Comparison of ENCODE assay signal across 31 cellular contexts in genomic region chr21:43187715-43188114, GRCh38. TPM values are rescaled to one million over a fixed set of nuclear protein-coding genes. Genes with fewer than 3 reads are reported as not detected.
DNase-seq lines count a peak whose midpoint lies in the region; ATAC-seq and TF ChIP-seq lines count a peak whose summit lies in the region.
"Had no signal": no experiment of that assay in that cellular context is flagged by ENCODE, and none has a peak within 500 bp of the region (broad histone marks: within the 10 kb centered on the region; RNA-seq: fewer than 3 reads in every experiment).

No MANE protein-coding gene starts in this region.

- intact Hi-C loops in sciatic nerve (cut with DNase I), result no loop called here

- peak; percentile 6 for DNase-seq in RWPE2 (ENCODE audit: low spot score)
- DNase-seq in islet precursor cell, result peak; percentile 19
- peak; percentile 10 for DNase-seq in sciatic nerve (ENCODE audit: low spot score)
- DNase-seq in D341Med (ENCODE audit: low spot score), result no peak
- DNase-seq in NCI-H446 (lab: John Stamatoyannopoulos, UW), result no peak
- DNase-seq: activated CD4-positive, alpha-beta T cell treated with anti-CD3 and anti-CD28 coated beads, Interleukin-2, amount 10 ng/mL, durations not matched to agents 7 days and 5 days; activated gamma-delta T cell treated with Interleukin-2 at 50 U/mL for 16 hours; DND-41; effector memory CD8-positive, alpha-beta T cell; foreskin keratinocyte; left ventricle myocardium inferior; NCI-H1105 treated with DMSO at 0.1 percent for 48 hours; NCI-H2029; NCI-H226; NCI-H774; RPMI8226; SK-N-SH; T-helper 2 cell had no signal

- ATAC-seq in RWPE2 (ENCODE audit: low read depth) (no peak), sciatic nerve (no peak), GM19467 (IDR thresholded peaks at IDR 0.05; ENCODE audit: unreplicated experiment) (no peak), HG03135 (IDR thresholded peaks at IDR 0.05; ENCODE audit: unreplicated experiment) (no peak)
- ATAC-seq: effector memory CD8-positive, alpha-beta T cell; esophagus mucosa; foreskin keratinocyte had no signal

- H3K4me3 ChIP-seq in RWPE2 (ENCODE audit: severe bottlenecking), result no peak overlapping the region
- H3K4me3 ChIP-seq: adrenal gland, BLaER1, HAP-1, left ventricle myocardium inferior, neural progenitor cell, upper lobe of left lung had no signal

- H3K4me1 ChIP-seq in RWPE2 (ENCODE audit: insufficient read depth, poor library complexity, severe bottlenecking), result peaks cover 4% of the 10 kb centered on the region
- H3K4me1 ChIP-seq: adrenal gland, Caco-2, foreskin keratinocyte, HAP-1, neural progenitor cell, upper lobe of left lung had no signal

- H3K27ac ChIP-seq in C4-2B (peak overlapping the region; percentile 57), RWPE2 (ENCODE audit: poor library complexity, severe bottlenecking) (no peak overlapping the region)
- H3K27ac ChIP-seq: adrenal gland, BLaER1, foreskin keratinocyte, left ventricle myocardium inferior, neural progenitor cell, upper lobe of left lung had no signal

- H3K36me3 ChIP-seq in RWPE2 (ENCODE audit: low read depth), result no peaks in the 10 kb centered on the region
- H3K36me3 ChIP-seq: adrenal gland, BLaER1, HAP-1, left ventricle myocardium inferior, neural progenitor cell, upper lobe of left lung had no signal

- TF ChIP-seq CTCF in C4-2B (conservative IDR thresholded peaks at IDR 0.05) (no peak), RWPE2 (IDR thresholded peaks at IDR 0.05; ENCODE audit: poor library complexity, severe bottlenecking) (no peak)

- no peaks in the 10 kb centered on the region for H3K9me3 ChIP-seq in RWPE2 (ENCODE audit: severe bottlenecking)
- H3K9me3 ChIP-seq: adrenal gland, BLaER1, Caco-2, HAP-1, left ventricle myocardium inferior, SK-N-SH, upper lobe of left lung had no signal

- no peaks in the 10 kb centered on the region for H3K27me3 ChIP-seq in RWPE2 (ENCODE audit: insufficient read depth, poor library complexity, severe bottlenecking)
- H3K27me3 ChIP-seq: adrenal gland, BLaER1, foreskin keratinocyte, neural progenitor cell, upper lobe of left lung had no signal

RNA-seq across cellular contexts. Expression of gene CRYAA, which starts 18.9 kb away (rescaled TPM):
- total RNA-seq in sciatic nerve, result not detected
- total RNA-seq: activated CD4-positive, alpha-beta T cell treated with anti-CD3 and anti-CD28 coated beads, Interleukin-2, amount 10 ng/mL, durations not matched to agents 7 days and 5 days; adrenal gland; Caco-2; esophagus mucosa; foreskin keratinocyte; left ventricle myocardium inferior; MCF 10A; mononuclear cell; progenitor cell of endocrine pancreas; upper lobe of left lung had no signal

Comparison
In these comparisons a context has a peak if more than half of its experiments do, and no peak if none do; other contexts are left out.
1. DNase-seq: peak in RWPE2 (single experiment), islet precursor cell (single experiment) and sciatic nerve (single experiment); none in D341Med (single experiment) and NCI-H446 (0 of 2).